Comparison of ENCODE assay signal across 12 cellular contexts in genomic region chr1:150420560-150421265, GRCh38. TPM values are rescaled to one million over a fixed set of nuclear protein-coding genes. Genes with fewer than 3 reads are reported as not detected.
DNase-seq lines count a peak whose midpoint lies in the region; ATAC-seq lines count a peak whose summit lies in the region.
"Had no signal": no experiment of that assay in that cellular context is flagged by ENCODE, and none has a peak within 500 bp of the region (broad histone marks: within the 10 kb centered on the region; RNA-seq: fewer than 3 reads in every experiment).

No MANE protein-coding gene starts in this region.

- no peak overlapping the region for H2BK5ac ChIP-seq in mesenchymal stem cell (ENCODE audit: low read depth, low read length, poor library complexity, severe bottlenecking)

- H3K27ac Mint-ChIP-seq in central memory CD8-positive, alpha-beta T cell (ENCODE audit: low read depth): peak overlapping the region; percentile 35
- H3K27ac Mint-ChIP-seq: activated naive CD8-positive, alpha-beta T cell had no signal

- H3K4ac ChIP-seq in mesenchymal stem cell (ENCODE audit: low read depth in 1 of 2, low read length in 2 of 2): no peak overlapping the region

- H3K9me3 Mint-ChIP-seq in central memory CD8-positive, alpha-beta T cell: no peaks in the 10 kb centered on the region

- H2AK5ac ChIP-seq in mesenchymal stem cell (ENCODE audit: low read length, severe bottlenecking): no peak overlapping the region

- no peak overlapping the region for H3K23ac ChIP-seq in mesenchymal stem cell (ENCODE audit: low read length in 2 of 2)

- ATAC-seq in central memory CD8-positive, alpha-beta T cell (replicated peaks; ENCODE audit: extremely low read depth, poor library complexity, severe bottlenecking): no peak
- ATAC-seq: gastrocnemius medialis had no signal

- H3K18ac ChIP-seq in mesenchymal stem cell (ENCODE audit: low read depth in 1 of 2, low read length in 2 of 2): no peak overlapping the region

- H2AFZ ChIP-seq in mesenchymal stem cell (ENCODE audit: low read depth, low read length): no peak overlapping the region

- DNase-seq in DMS79 treated with DMSO at 0.1 percent for 48 hours (lab: John Stamatoyannopoulos, UW) (peak; percentile 82), M059J (ENCODE audit: low read depth) (peak; percentile 54), myocyte (ENCODE audit: low read depth) (peak; percentile 37), amniotic stem cell (lab: John Stamatoyannopoulos, UW) (no peak), mesenchymal stem cell (no peak), SJCRH30 (no peak), NCI-H524 (lab: John Stamatoyannopoulos, UW) (no peak)
- DNase-seq in central memory CD8-positive, alpha-beta T cell (ENCODE audit: low spot score in 2 of 2): no peak
- DNase-seq: gastrocnemius medialis, NCI-H510A treated with DMSO at 0.1 percent for 48 hours had no signal

- H3K27me3 ChIP-seq in mesenchymal stem cell (ENCODE audit: control insufficient read depth in 1 of 2, insufficient read depth in 1 of 2, low read length in 2 of 2) (no peaks in the 10 kb centered on the region), SJCRH30 (no peaks in the 10 kb centered on the region)
- H3K27me3 ChIP-seq: gastrocnemius medialis, suprapubic skin had no signal

- no peak overlapping the region for H3K14ac ChIP-seq in mesenchymal stem cell (ENCODE audit: low read length in 2 of 2)

- H3K27ac ChIP-seq in mesenchymal stem cell (ENCODE audit: low read length, poor library complexity, severe bottlenecking) (no peak overlapping the region), SJCRH30 (no peak overlapping the region)
- H3K27ac ChIP-seq: gastrocnemius medialis, suprapubic skin had no signal

- H4K8ac ChIP-seq in mesenchymal stem cell (ENCODE audit: low read length): no peak overlapping the region

- H4K91ac ChIP-seq in mesenchymal stem cell (ENCODE audit: low read length): no peak overlapping the region

- no peaks in the 10 kb centered on the region for H3K9me3 ChIP-seq in mesenchymal stem cell (ENCODE audit: control insufficient read depth, low read length)
- no peaks in the 10 kb centered on the region for H3K9me3 ChIP-seq in SJCRH30 (replicated peaks)
- H3K9me3 ChIP-seq: gastrocnemius medialis, suprapubic skin had no signal

- peaks cover 25% of the 10 kb centered on the region for H3K4me1 Mint-ChIP-seq in central memory CD8-positive, alpha-beta T cell

- no peaks in the 10 kb centered on the region for H3K27me3 Mint-ChIP-seq in central memory CD8-positive, alpha-beta T cell
- H3K27me3 Mint-ChIP-seq: activated naive CD8-positive, alpha-beta T cell had no signal

- H3K79me1 ChIP-seq in mesenchymal stem cell (replicated peaks; ENCODE audit: low read length, poor library complexity, severe bottlenecking): peaks cover 11% of the 10 kb centered on the region

- no peak overlapping the region for H2BK15ac ChIP-seq in mesenchymal stem cell (ENCODE audit: low read depth, poor library complexity, severe bottlenecking)

- H3K4me1 ChIP-seq in mesenchymal stem cell (ENCODE audit: control insufficient read depth, insufficient read depth, low read depth, low read length) (no peaks in the 10 kb centered on the region), SJCRH30 (no peaks in the 10 kb centered on the region)
- H3K4me1 ChIP-seq: suprapubic skin had no signal

- H3K9ac ChIP-seq in mesenchymal stem cell (ENCODE audit: low read length): no peak overlapping the region

- no peak overlapping the region for H2BK120ac ChIP-seq in mesenchymal stem cell (ENCODE audit: low read depth, low read length)

- over 99% methylated on average over 3 of the region's 5 CpGs for whole genome bisulfite sequencing in mesenchymal stem cell

- H3K4me3 ChIP-seq in mesenchymal stem cell (ENCODE audit: insufficient read depth in 1 of 2, low read depth in 1 of 2, low read length in 2 of 2) (no peak overlapping the region), SJCRH30 (no peak overlapping the region)
- H3K4me3 ChIP-seq: gastrocnemius medialis, suprapubic skin had no signal

- peaks cover 18% of the 10 kb centered on the region for H3K36me3 Mint-ChIP-seq in central memory CD8-positive, alpha-beta T cell (ENCODE audit: insufficient read depth)

- H2BK12ac ChIP-seq in mesenchymal stem cell (ENCODE audit: low read length in 2 of 2): no peak overlapping the region

- no peak overlapping the region for H3K4me2 ChIP-seq in mesenchymal stem cell (ENCODE audit: low read length, poor library complexity, severe bottlenecking)

- H3K36me3 ChIP-seq in mesenchymal stem cell (ENCODE audit: control insufficient read depth in 1 of 2, insufficient read depth in 2 of 2, low read depth in 1 of 2, low read length in 2 of 2): peaks cover 6 to 39% of the 10 kb centered on the region in 2 experiments
- H3K36me3 ChIP-seq in SJCRH30: no peaks in the 10 kb centered on the region; the same call in 1 of the 2 replicates

- H3K4me3 Mint-ChIP-seq in central memory CD8-positive, alpha-beta T cell: no peak overlapping the region
- H3K4me3 Mint-ChIP-seq: activated naive CD8-positive, alpha-beta T cell had no signal

RNA-seq across cellular contexts. Expression of gene RPRD2, which starts 56.8 kb away (rescaled TPM):
- total RNA-seq in M059J (2014; rRNA removed; shearing (Covaris generic)): 11.9 and 20.3 TPM in 2 replicates
- 12.8 and 13.5 TPM in 2 replicates for total RNA-seq in myocyte
- polyA plus RNA-seq in myocyte (2012): 11.9 TPM
- polyA plus RNA-seq in mesenchymal stem cell (2013, experiment 1 of 2): 13.9 TPM
- polyA plus RNA-seq in mesenchymal stem cell (2013, experiment 2 of 2): 13.3 TPM
- 14.6 and 15.5 TPM in 2 replicates for total RNA-seq in SJCRH30 (2014; rRNA removed; shearing (Covaris generic))

Comparison
In these comparisons a context has a peak if more than half of its experiments do, and no peak if none do; other contexts are left out.
1. DNase-seq: peak in DMS79 treated with DMSO at 0.1 percent for 48 hours (single experiment), M059J (single experiment) and myocyte (single experiment); none in central memory CD8-positive, alpha-beta T cell (0 of 2), amniotic stem cell (single experiment), mesenchymal stem cell (single experiment), SJCRH30 (0 of 2) and NCI-H524 (0 of 2).